In genomic region chr2:236565879-236566402, GRCh38 we compare ENCODE assay signal across 17 cellular contexts.
"Had no signal": no experiment of that assay in that cellular context is flagged by ENCODE, and none has a peak within 500 bp of the region (broad histone marks: within the 10 kb centered on the region; RNA-seq: fewer than 3 reads in every experiment).

No MANE protein-coding gene starts in this region.

- DNase-seq: activated CD4-positive, alpha-beta T cell treated with anti-CD3 and anti-CD28 coated beads, Interleukin-2, amount 50 U/mL, for 48 hours; activated CD4-positive, CD25-positive, alpha-beta regulatory T cell treated with anti-CD3 and anti-CD28 coated beads, Interleukin-2, amount 50 U/mL, for 72 hours; activated CD8-positive, alpha-beta memory T cell treated with anti-CD3 and anti-CD28 coated beads, Interleukin-2, amount 10 ng/mL, durations not matched to agents 7 days and 5 days; activated gamma-delta T cell; activated naive CD8-positive, alpha-beta T cell treated with anti-CD3 and anti-CD28 coated beads for 36 hours; activated T-cell treated with anti-CD3 and anti-CD28 coated beads, Interleukin-2, amount 50 U/mL, for 48 hours; anterior cingulate cortex; esophagus squamous epithelium; foreskin fibroblast; glutamatergic neuron; mammary epithelial cell; stimulated activated CD4-positive, alpha-beta T cell treated with anti-CD3 and anti-CD28 coated beads, Interleukin-1b, Interleukin-23, amount 100 ng/mL, for 48 hours; stimulated activated naive CD4-positive, alpha-beta T cell had no signal

- H3K9me3 ChIP-seq: breast epithelium, esophagus squamous epithelium had no signal

- H3K4me3 Mint-ChIP-seq: activated CD8-positive, alpha-beta memory T cell treated with anti-CD3 and anti-CD28 coated beads, Interleukin-2, amount 10 ng/mL, durations not matched to agents 7 days and 5 days; activated naive CD8-positive, alpha-beta T cell treated with anti-CD3 and anti-CD28 coated beads for 36 hours had no signal

- ATAC-seq: activated CD8-positive, alpha-beta memory T cell treated with anti-CD3 and anti-CD28 coated beads, Interleukin-2, amount 10 ng/mL, durations not matched to agents 7 days and 5 days; left lobe of liver; right cardiac atrium had no signal

- H3K27ac ChIP-seq: breast epithelium had no signal

- H3K4me3 ChIP-seq: breast epithelium, esophagus squamous epithelium had no signal

- H3K27me3 ChIP-seq: breast epithelium had no signal

- H3K27me3 Mint-ChIP-seq: activated naive CD8-positive, alpha-beta T cell treated with anti-CD3 and anti-CD28 coated beads for 36 hours had no signal

- H3K36me3 ChIP-seq: breast epithelium, esophagus squamous epithelium had no signal

- H3K27ac Mint-ChIP-seq: activated CD8-positive, alpha-beta memory T cell treated with anti-CD3 and anti-CD28 coated beads, Interleukin-2, amount 10 ng/mL, durations not matched to agents 7 days and 5 days; activated naive CD8-positive, alpha-beta T cell treated with anti-CD3 and anti-CD28 coated beads for 36 hours had no signal

- H3K9me3 Mint-ChIP-seq: activated naive CD8-positive, alpha-beta T cell treated with anti-CD3 and anti-CD28 coated beads for 36 hours; neural crest cell had no signal
